Comparison of ENCODE assay signal across 18 cellular contexts in genomic region chr13:27632648-27633047, GRCh38. TPM values are rescaled to one million over a fixed set of nuclear protein-coding genes. Genes with fewer than 3 reads are reported as not detected.
A peak's percentile ranks its signal among the peaks of the same experiment; 100 is the strongest.
DNase-seq lines count a peak whose midpoint lies in the region; ATAC-seq and TF ChIP-seq lines count a peak whose summit lies in the region.
"Had no signal": no experiment of that assay in that cellular context is flagged by ENCODE, and none has a peak within 500 bp of the region (broad histone marks: within the 10 kb centered on the region; RNA-seq: fewer than 3 reads in every experiment).

No MANE protein-coding gene starts in this region.

- no peak overlapping the region for H4K8ac ChIP-seq in trophoblast cell (ENCODE audit: low read depth, low read length)

- no peak for TF ChIP-seq CTCF in RWPE2 (IDR thresholded peaks at IDR 0.05; ENCODE audit: poor library complexity, severe bottlenecking)
- no peak for TF ChIP-seq CTCF in SK-N-SH (IDR thresholded peaks at IDR 0.05)

- H3K9me2 ChIP-seq in SK-N-SH = no peaks in the 10 kb centered on the region

- H3K4me1 Mint-ChIP-seq in stimulated activated effector memory CD8-positive, alpha-beta T cell treated with anti-CD3 and anti-CD28 coated beads, Interleukin-12 subunit alpha, Interleukin-12 subunit beta, amount 100 ng/mL, for 72 hours = peaks cover 45% of the 10 kb centered on the region

- H3K4me2 ChIP-seq in trophoblast cell (ENCODE audit: low read length) = no peak overlapping the region
- H3K4me2 ChIP-seq in SK-N-SH = no peak overlapping the region
- H3K4me2 ChIP-seq: BLaER1, GM23338 had no signal

- H3K27ac ChIP-seq in RWPE2 (ENCODE audit: poor library complexity, severe bottlenecking) (peak overlapping the region; percentile 93), esophagus (ENCODE audit: low read depth in 2 of 2, low read length in 1 of 2) (peak overlapping the region; percentile 1 to 31), trophoblast cell (ENCODE audit: low read depth, low read length) (no peak overlapping the region), SK-N-SH (ENCODE audit: low read depth in 2 of 2, low read length in 1 of 2) (no peak overlapping the region)
- H3K27ac ChIP-seq: BLaER1, C4-2B had no signal

- H2AFZ ChIP-seq in trophoblast cell (ENCODE audit: insufficient read depth, low read length, poor library complexity) (no peak overlapping the region), SK-N-SH (ENCODE audit: low read depth) (no peak overlapping the region)
- H2AFZ ChIP-seq: GM23338 had no signal

- no peak overlapping the region for H3K9ac ChIP-seq in trophoblast cell (ENCODE audit: low read length)
- no peak overlapping the region for H3K9ac ChIP-seq in SK-N-SH
- H3K9ac ChIP-seq: BLaER1 had no signal

- peaks cover 55% of the 10 kb centered on the region for H4K20me1 ChIP-seq in SK-N-SH (ENCODE audit: insufficient read depth)

- H3K14ac ChIP-seq in trophoblast cell (ENCODE audit: low read length) = no peak overlapping the region

- WGBS in esophagus, 2 donors = 88 to 91% methylated on average over 1 of the region's 1 CpG
- WGBS in trophoblast cell (ENCODE audit: extremely low coverage, insufficient coverage, insufficient read length) = no CpG with 5 or more reads among the region's 1 CpG
- 91% methylated on average over 1 of the region's 1 CpG for WGBS in SK-N-SH (ENCODE audit: low lambda C conversion rate)

- H3F3A ChIP-seq in SK-N-SH (replicated peaks; ENCODE audit: insufficient read depth) = peaks cover 4% of the 10 kb centered on the region

- H3K27ac Mint-ChIP-seq in stimulated activated effector memory CD8-positive, alpha-beta T cell treated with anti-CD3 and anti-CD28 coated beads, Interleukin-12 subunit alpha, Interleukin-12 subunit beta, amount 100 ng/mL, for 72 hours = no peak overlapping the region
- H3K27ac Mint-ChIP-seq: B cell, GM23338 had no signal

- H3K36me3 ChIP-seq in RWPE2 (ENCODE audit: low read depth) = peaks cover 43% of the 10 kb centered on the region
- H3K36me3 ChIP-seq in esophagus (ENCODE audit: control insufficient read depth in 2 of 2, insufficient read depth in 2 of 2, low read length in 1 of 2) = no peaks in the 10 kb centered on the region
- peaks cover 0 to 6% of the 10 kb centered on the region in 2 experiments for H3K36me3 ChIP-seq in trophoblast cell (ENCODE audit: control insufficient read depth in 1 of 2, insufficient read depth in 2 of 2, low read length in 2 of 2)
- peaks cover 19 to 21% of the 10 kb centered on the region in 2 experiments for H3K36me3 ChIP-seq in SK-N-SH (replicated peaks in 1 of 2; ENCODE audit: control insufficient read depth in 1 of 2, insufficient read depth in 2 of 2, low read length in 1 of 2)

- H3K36me3 Mint-ChIP-seq in stimulated activated effector memory CD8-positive, alpha-beta T cell treated with anti-CD3 and anti-CD28 coated beads, Interleukin-12 subunit alpha, Interleukin-12 subunit beta, amount 100 ng/mL, for 72 hours = peaks cover 21% of the 10 kb centered on the region

- H2BK120ac ChIP-seq in trophoblast cell (ENCODE audit: insufficient read depth, low read length, poor library complexity) = no peak overlapping the region

- DNase-seq in G401 (ENCODE audit: low spot score) (peak; percentile 64), RWPE2 (ENCODE audit: low spot score) (no peak), trophoblast cell (no peak), SK-N-SH (no peak)
- DNase-seq in stimulated activated effector memory CD8-positive, alpha-beta T cell treated with anti-CD3 and anti-CD28 coated beads, Interleukin-12 subunit alpha, Interleukin-12 subunit beta, amount 100 ng/mL, for 72 hours (ENCODE audit: low spot score in 2 of 2) = no peak
- DNase-seq: CD4-positive, CD25-positive, alpha-beta regulatory T cell; CD8-positive, alpha-beta memory T cell; DMS 273 treated with DMSO at 0.1 percent for 48 hours; DMS79; EL; GF-D8; H9 had no signal

- H3K9me3 Mint-ChIP-seq in stimulated activated effector memory CD8-positive, alpha-beta T cell treated with anti-CD3 and anti-CD28 coated beads, Interleukin-12 subunit alpha, Interleukin-12 subunit beta, amount 100 ng/mL, for 72 hours = no peaks in the 10 kb centered on the region
- H3K9me3 Mint-ChIP-seq: CD4-positive, CD25-positive, alpha-beta regulatory T cell; CD8-positive, alpha-beta memory T cell; GM23338; H9 had no signal

- no peak for ATAC-seq in RWPE2 (ENCODE audit: low read depth)
- ATAC-seq in stimulated activated effector memory CD8-positive, alpha-beta T cell treated with anti-CD3 and anti-CD28 coated beads, Interleukin-12 subunit alpha, Interleukin-12 subunit beta, amount 100 ng/mL, for 72 hours = no peak
- ATAC-seq: GM23338, HCT116 had no signal

- H3K4me1 ChIP-seq in RWPE2 (ENCODE audit: insufficient read depth, poor library complexity, severe bottlenecking) (peaks cover 27% of the 10 kb centered on the region), esophagus (ENCODE audit: control insufficient read depth in 2 of 2, insufficient read depth in 2 of 2, low read length in 1 of 2) (peaks cover 0 to 4% of the 10 kb centered on the region in 2 donors), trophoblast cell (ENCODE audit: control insufficient read depth in 1 of 2, insufficient read depth in 2 of 2, low read length in 2 of 2) (no peaks in the 10 kb centered on the region), SK-N-SH (ENCODE audit: control insufficient read depth in 1 of 2, insufficient read depth in 2 of 2, low read depth in 1 of 2, low read length in 1 of 2) (peaks cover 3 to 12% of the 10 kb centered on the region in 2 experiments; a peak in 3 of 4 replicates)

- H4K12ac ChIP-seq in trophoblast cell (ENCODE audit: low read depth, low read length) = no peak overlapping the region

- no peak overlapping the region for H3K23ac ChIP-seq in trophoblast cell (ENCODE audit: low read length)

- H3K4me3 Mint-ChIP-seq in stimulated activated effector memory CD8-positive, alpha-beta T cell treated with anti-CD3 and anti-CD28 coated beads, Interleukin-12 subunit alpha, Interleukin-12 subunit beta, amount 100 ng/mL, for 72 hours = no peak overlapping the region
- H3K4me3 Mint-ChIP-seq: B cell; CD4-positive, CD25-positive, alpha-beta regulatory T cell; CD8-positive, alpha-beta memory T cell; GM23338; H9 had no signal

- H4K91ac ChIP-seq in trophoblast cell (ENCODE audit: low read depth, low read length) = no peak overlapping the region

- peak overlapping the region; percentile 53 for H3K18ac ChIP-seq in trophoblast cell (ENCODE audit: low read length)

- no peak for TF ChIP-seq EP300 in SK-N-SH (IDR thresholded peaks at IDR 0.05; ENCODE audit: borderline replicate concordance in 1 of 2, low read depth in 1 of 2, low read length in 1 of 2)

- no peaks in the 10 kb centered on the region for H3K79me1 ChIP-seq in trophoblast cell (ENCODE audit: low read length)

- in situ Hi-C loops in G401 (cut with HindIII; ENCODE audit: low sequenced_read_pairs) = no loop called here

- no peak overlapping the region for H2AK5ac ChIP-seq in trophoblast cell (ENCODE audit: low read length)

- no peak overlapping the region for H2BK12ac ChIP-seq in trophoblast cell (ENCODE audit: low read length)

- no peak for TF ChIP-seq RAD21 in SK-N-SH (IDR thresholded peaks at IDR 0.05; ENCODE audit: low read length)

- no peaks in the 10 kb centered on the region for H3K27me3 ChIP-seq in RWPE2 (ENCODE audit: insufficient read depth, poor library complexity, severe bottlenecking)
- no peaks in the 10 kb centered on the region for H3K27me3 ChIP-seq in esophagus (ENCODE audit: control insufficient read depth in 1 of 2, insufficient read depth in 2 of 2, low read length in 2 of 2)
- H3K27me3 ChIP-seq in trophoblast cell (ENCODE audit: insufficient read depth, low read length) = no peaks in the 10 kb centered on the region
- H3K27me3 ChIP-seq in SK-N-SH (ENCODE audit: insufficient read depth) = no peaks in the 10 kb centered on the region
- H3K27me3 ChIP-seq: BLaER1 had no signal

- CTCF ChIA-PET in SK-N-SH (lab: Yijun Ruan, JAX) = interaction anchor here (0.7 to 1.1 kb wide), 2 partner anchors 11 to 100 kb away, joined by 4 read pairs; partner anchors contain the start of gene POLR1D

- H3K4ac ChIP-seq in trophoblast cell (ENCODE audit: low read depth, low read length) = no peak overlapping the region

- no peaks in the 10 kb centered on the region for H3K79me2 ChIP-seq in trophoblast cell (ENCODE audit: control insufficient read depth, insufficient read depth, low read length, poor library complexity)
- peaks cover 66% of the 10 kb centered on the region for H3K79me2 ChIP-seq in SK-N-SH (ENCODE audit: insufficient read depth)

- no peaks in the 10 kb centered on the region for H3K9me3 ChIP-seq in RWPE2 (ENCODE audit: severe bottlenecking)
- no peaks in the 10 kb centered on the region for H3K9me3 ChIP-seq in esophagus (ENCODE audit: control insufficient read depth in 2 of 2, insufficient read depth in 1 of 2, low read depth in 1 of 2, low read length in 1 of 2)
- peaks cover 1% of the 10 kb centered on the region for H3K9me3 ChIP-seq in trophoblast cell (ENCODE audit: insufficient read depth, low read depth, low read length)
- no peaks in the 10 kb centered on the region for H3K9me3 ChIP-seq in SK-N-SH
- H3K9me3 ChIP-seq: BLaER1 had no signal

- H3K4me3 ChIP-seq in RWPE2 (ENCODE audit: severe bottlenecking) (no peak overlapping the region), esophagus (ENCODE audit: low read depth in 1 of 2, low read length in 2 of 2) (no peak overlapping the region), trophoblast cell (ENCODE audit: low read depth, low read length) (no peak overlapping the region), SK-N-SH (ENCODE audit: low read depth in 2 of 2, low read length in 1 of 2) (no peak overlapping the region)
- H3K4me3 ChIP-seq: BLaER1, GM23338 had no signal

- POLR2A ChIA-PET in SK-N-SH (lab: Yijun Ruan, JAX) = no interaction called here

- no peak overlapping the region for H2BK5ac ChIP-seq in trophoblast cell (ENCODE audit: low read depth, low read length, poor library complexity)

TF ChIP-seq in SK-N-SH, 30 proteins besides CTCF, POLR2A, EP300 and RAD21 (continues in another document):
- no peak for TF ChIP-seq FOSL2 (IDR thresholded peaks at IDR 0.05; ENCODE audit: borderline replicate concordance, low read depth)

RNA-seq across cellular contexts. Expression of gene POLR1D, which starts 11.0 kb away (rescaled TPM):
- 179 and 188 TPM in 2 replicates for total RNA-seq in G401 (2014; rRNA removed; shearing (Covaris generic))
- 100 to 1,000 TPM; 126 to 133 TPM for polyA plus RNA-seq in esophagus
- polyA plus RNA-seq in trophoblast cell (2013) = 173 and 176 TPM in 2 replicates
- 143 and 150 TPM in 2 replicates for polyA plus RNA-seq in SK-N-SH (2012; rRNA removed)
- polyA plus RNA-seq in SK-N-SH (2012; cell fraction: cytosol; rRNA removed) = 165 and 183 TPM in 2 replicates
- 92.1 and 115 TPM in 2 replicates for polyA plus RNA-seq in SK-N-SH (2012; cell fraction: nucleus; rRNA removed)

RNA-seq across cellular contexts. Expression of gene LNX2, which starts 12.3 kb away (rescaled TPM):
- total RNA-seq in G401 (2014; rRNA removed; shearing (Covaris generic)) = 10.2 and 13.1 TPM in 2 replicates
- polyA plus RNA-seq in esophagus (1 to 10 TPM; 5.5 to 6.1 TPM), SK-N-SH (2012; rRNA removed) (3.7 and 4.6 TPM in 2 replicates)
- 7.8 and 7.9 TPM in 2 replicates for polyA plus RNA-seq in trophoblast cell (2013)
- polyA plus RNA-seq in SK-N-SH (2012; cell fraction: cytosol; rRNA removed) = 4.8 and 5.0 TPM in 2 replicates
- 2.5 and 3.7 TPM in 2 replicates for polyA plus RNA-seq in SK-N-SH (2012; cell fraction: nucleus; rRNA removed)

Comparison
In these comparisons a context has a peak if more than half of its experiments do, and no peak if none do; other contexts are left out.
1. H3K27ac ChIP-seq: peak in RWPE2 (single experiment) and esophagus (2 of 2); none in trophoblast cell (single experiment) and SK-N-SH (0 of 2).